ENCODE assay signal across 8 cellular contexts in the genomic region with DNA sequence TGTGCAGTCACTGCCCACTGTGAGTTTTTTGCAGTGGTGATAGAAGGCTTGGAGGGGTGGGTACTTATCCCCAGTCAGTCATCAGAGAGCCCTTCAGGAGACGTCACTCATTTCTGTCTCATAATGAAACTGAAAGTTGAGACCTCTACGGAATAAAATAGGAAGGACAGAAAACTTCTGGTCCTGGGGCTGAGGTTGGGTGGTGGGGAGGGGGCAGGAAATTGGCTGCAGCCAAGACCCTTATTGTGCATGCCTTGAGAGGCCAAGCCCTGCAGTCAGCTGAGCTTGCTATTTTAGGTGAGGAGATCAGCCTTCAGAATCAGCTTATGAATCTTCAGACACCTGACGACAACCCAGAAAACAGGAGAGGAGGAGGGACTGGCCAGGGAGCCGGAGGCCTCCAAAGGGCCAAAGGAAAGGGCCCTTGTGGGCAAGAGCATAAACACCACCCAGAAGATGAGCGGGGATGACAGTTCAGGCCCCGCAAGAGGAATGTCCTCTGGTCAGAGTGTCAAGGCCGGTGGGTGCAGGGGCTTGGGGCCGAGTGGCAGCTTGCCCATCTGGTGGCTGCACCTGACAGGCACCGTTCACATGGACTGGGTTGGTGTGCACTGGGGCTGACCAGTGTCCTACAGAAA. TPM values are rescaled to one million over a fixed set of nuclear protein-coding genes. Genes with fewer than 3 reads are reported as not detected.
A peak's percentile ranks its signal among the peaks of the same experiment; 100 is the strongest.
DNase-seq lines count a peak whose midpoint lies in the region; ATAC-seq and TF ChIP-seq lines count a peak whose summit lies in the region.

No MANE protein-coding gene starts in this region.

- POLR2A ChIA-PET in activated naive CD8-positive, alpha-beta T cell treated with anti-CD3 and anti-CD28 coated beads, Interleukin-2, amount 10 ng/mL, durations not matched to agents 7 days and 5 days (lab: Charles Lee), result interaction anchor here (0.8 to 1.9 kb wide), 4 partner anchors 16 to 153 kb away, joined by 4 to 22 read pairs (median 6); a partner anchor contains a TSS

- in situ Hi-C loops in transverse colon (cut with MboI; ENCODE audit: low pct_ligation_motif_present in 1 of 4, low pct_unique_long_range_greater_than_20kb in 1 of 4, low sequenced_read_pairs in 3 of 4), result loop anchor here in 1 of 4 donors (25.0 kb wide), 1 partner anchor 100 kb away; no protein-coding TSS in a partner anchor

- no peak for TF ChIP-seq CTCF in transverse colon (IDR thresholded peaks at IDR 0.05)

- no peaks in the 10 kb centered on the region for H3K9me3 Mint-ChIP-seq in activated naive CD8-positive, alpha-beta T cell treated with anti-CD3 and anti-CD28 coated beads, Interleukin-2, amount 10 ng/mL, durations not matched to agents 7 days and 5 days

- peak; percentile 19 for DNase-seq in stimulated activated CD4-positive, alpha-beta T cell treated with anti-CD3 and anti-CD28 coated beads, Interleukin-4, amount 100 ng/mL, for 24 hours
- DNase-seq in stimulated activated CD4-positive, alpha-beta T cell treated with anti-CD3 and anti-CD28 coated beads, Interleukin-15, amount 100 ng/mL, for 24 hours, result no peak
- DNase-seq in activated naive CD8-positive, alpha-beta T cell treated with anti-CD3 and anti-CD28 coated beads, Interleukin-2, amount 10 ng/mL, durations not matched to agents 7 days and 5 days, result peak; percentile 58
- DNase-seq in transverse colon, result no peak
- DNase-seq in UCSD-AML1 (lab: John Stamatoyannopoulos, UW; ENCODE audit: unreplicated experiment), result no peak
- DNase-seq in NCI-H2171 treated with DMSO at 0.1 percent for 48 hours (lab: John Stamatoyannopoulos, UW), result no peak
- DNase-seq in SKM-1 treated with dmso at 0.1 percent for 144 hours (lab: John Stamatoyannopoulos, UW; ENCODE audit: unreplicated experiment), result no peak

- H3K4me3 ChIP-seq in transverse colon, result no peak overlapping the region

- peak overlapping the region; percentile 93 for H3K27ac Mint-ChIP-seq in activated naive CD8-positive, alpha-beta T cell treated with anti-CD3 and anti-CD28 coated beads, Interleukin-2, amount 10 ng/mL, durations not matched to agents 7 days and 5 days

- no peaks in the 10 kb centered on the region for H3K27me3 Mint-ChIP-seq in activated naive CD8-positive, alpha-beta T cell treated with anti-CD3 and anti-CD28 coated beads, Interleukin-2, amount 10 ng/mL, durations not matched to agents 7 days and 5 days

- H3K4me3 Mint-ChIP-seq in activated naive CD8-positive, alpha-beta T cell treated with anti-CD3 and anti-CD28 coated beads, Interleukin-2, amount 10 ng/mL, durations not matched to agents 7 days and 5 days, result peak overlapping the region; percentile 83

- H3K4me1 ChIP-seq in transverse colon, result peaks cover 0 to 6% (median 0%) of the 10 kb centered on the region in 4 donors

- peaks cover 14% of the 10 kb centered on the region for H3K4me1 Mint-ChIP-seq in activated naive CD8-positive, alpha-beta T cell treated with anti-CD3 and anti-CD28 coated beads, Interleukin-2, amount 10 ng/mL, durations not matched to agents 7 days and 5 days

- H3K36me3 Mint-ChIP-seq in activated naive CD8-positive, alpha-beta T cell treated with anti-CD3 and anti-CD28 coated beads, Interleukin-2, amount 10 ng/mL, durations not matched to agents 7 days and 5 days, result no peaks in the 10 kb centered on the region

- no peaks in the 10 kb centered on the region for H3K36me3 ChIP-seq in transverse colon

- TF ChIP-seq POLR2A in transverse colon (IDR thresholded peaks at IDR 0.05), result no peak

- peak; percentile 57 for ATAC-seq in HG03196 (IDR thresholded peaks at IDR 0.05; ENCODE audit: unreplicated experiment)
- peak; percentile 96 for ATAC-seq in activated naive CD8-positive, alpha-beta T cell treated with anti-CD3 and anti-CD28 coated beads, Interleukin-2, amount 10 ng/mL, durations not matched to agents 7 days and 5 days (ENCODE audit: low read depth)

- no peak for TF ChIP-seq EP300 in transverse colon (IDR thresholded peaks at IDR 0.05; ENCODE audit: low read depth)

- peaks cover 9% of the 10 kb centered on the region for H3K27me3 ChIP-seq in transverse colon

- WGBS in transverse colon (ENCODE audit: low coverage in 1 of 2), 2 donors, result 46 to 66% methylated on average over 2 to 9 of the region's 9 CpGs

- intact Hi-C loops in transverse colon (cut with DNase I; ENCODE audit: low total_unique reads), result no loop called here

- no peaks in the 10 kb centered on the region for H3K9me3 ChIP-seq in transverse colon

- H3K27ac ChIP-seq in transverse colon, result peak overlapping the region in 3 of 4 donors; percentile 8 to 54 (median 53)

RNA-seq across cellular contexts. Expression of a gene that starts 17.9 kb away (rescaled TPM):
- 10 to 100 TPM; 81.6 to 90.6 TPM for total RNA-seq in activated naive CD8-positive, alpha-beta T cell treated with anti-CD3 and anti-CD28 coated beads, Interleukin-2, amount 10 ng/mL, durations not matched to agents 7 days and 5 days
- 10 to 100 TPM in 2 of 4 donors, 1 to 10 TPM in 2; 1.4 to 28.4 (median 12.0) TPM for total RNA-seq in transverse colon

Comparison
In these comparisons a context has a peak if more than half of its experiments do, and no peak if none do; other contexts are left out.
1. DNase-seq: peak in stimulated activated CD4-positive, alpha-beta T cell treated with anti-CD3 and anti-CD28 coated beads, Interleukin-4, amount 100 ng/mL, for 24 hours (single experiment) and activated naive CD8-positive, alpha-beta T cell treated with anti-CD3 and anti-CD28 coated beads, Interleukin-2, amount 10 ng/mL, durations not matched to agents 7 days and 5 days (single experiment); none in stimulated activated CD4-positive, alpha-beta T cell treated with anti-CD3 and anti-CD28 coated beads, Interleukin-15, amount 100 ng/mL, for 24 hours (single experiment), transverse colon (single experiment), UCSD-AML1 (single experiment), NCI-H2171 treated with DMSO at 0.1 percent for 48 hours (single experiment) and SKM-1 treated with dmso at 0.1 percent for 144 hours (single experiment).